39 cellular contexts compared by ENCODE assay signal in genomic region chr7:42980514-42980913, GRCh38.
"Had no signal": no experiment of that assay in that cellular context is flagged by ENCODE, and none has a peak within 500 bp of the region (broad histone marks: within the 10 kb centered on the region; RNA-seq: fewer than 3 reads in every experiment).

No MANE protein-coding gene starts in this region.

- H3K4me1 ChIP-seq: ascending aorta, body of pancreas, breast epithelium had no signal

- H3K9me3 ChIP-seq: adrenal gland, body of pancreas had no signal

- H3K4me3 ChIP-seq: adrenal gland, ascending aorta, body of pancreas, breast epithelium, cardiac muscle cell had no signal

- H3K27ac Mint-ChIP-seq: activated naive CD4-positive, alpha-beta T cell treated with anti-CD3 and anti-CD28 coated beads for 36 hours; activated naive CD4-positive, alpha-beta T cell treated with anti-CD3 and anti-CD28 coated beads, Interleukin-2, amount 10 ng/mL, durations not matched to agents 7 days and 5 days; activated naive CD4-positive, alpha-beta T cell treated with anti-CD3 and anti-CD28 coated beads, Interleukin-2, amount 50 U/mL, for 24 hours; activated naive CD4-positive, alpha-beta T cell treated with anti-CD3 and anti-CD28 coated beads, Interleukin-2, amount 50 U/mL, for 72 hours; activated naive CD8-positive, alpha-beta T cell; activated naive CD8-positive, alpha-beta T cell treated with anti-CD3 and anti-CD28 coated beads for 36 hours; activated naive CD8-positive, alpha-beta T cell treated with anti-CD3 and anti-CD28 coated beads, Interleukin-2, amount 10 ng/mL, durations not matched to agents 7 days and 5 days; activated naive CD8-positive, alpha-beta T cell treated with anti-CD3 and anti-CD28 coated beads, Interleukin-2, amount 50 U/mL, for 24 hours; activated T-cell treated with anti-CD3 and anti-CD28 coated beads, Interleukin-2, amount 50 U/mL, for 24 hours; activated T-cell treated with anti-CD3 and anti-CD28 coated beads, Interleukin-2, amount 50 U/mL, for 72 hours; activated T-helper 1 cell treated with anti-CD3 and anti-CD28 coated beads, Interleukin-12 subunit alpha, Interleukin-12 subunit beta, Interleukin-2, Interleukin-4 antibody, amounts not matched to agents 30 ng/mL and 10 ng/mL and 1 ng/mL, durations not matched to agents 14 hours and 24 hours and 36 hours; activated T-helper 17 cell treated with anti-CD3 and anti-CD28 coated beads, Interleukin-2, amount 50 U/mL, for 72 hours; activated T-helper 2 cell treated with anti-CD3 and anti-CD28 coated beads, Interferon-gamma antibody, Interleukin-2, Interleukin-4, amounts not matched to agents 10 μg/mL and 5 μg/mL and 100 μg/mL, durations not matched to agents 14 hours and 24 hours and 36 hours had no signal

- FAIRE-seq: astrocyte, bronchial epithelial cell had no signal

- H3K36me3 Mint-ChIP-seq: activated naive CD4-positive, alpha-beta T cell treated with anti-CD3 and anti-CD28 coated beads, Interleukin-2, amount 10 ng/mL, durations not matched to agents 7 days and 5 days; activated naive CD4-positive, alpha-beta T cell treated with anti-CD3 and anti-CD28 coated beads, Interleukin-2, amount 50 U/mL, for 24 hours; activated naive CD4-positive, alpha-beta T cell treated with anti-CD3 and anti-CD28 coated beads, Interleukin-2, amount 50 U/mL, for 72 hours; activated naive CD8-positive, alpha-beta T cell; activated naive CD8-positive, alpha-beta T cell treated with anti-CD3 and anti-CD28 coated beads for 36 hours; activated naive CD8-positive, alpha-beta T cell treated with anti-CD3 and anti-CD28 coated beads, Interleukin-2, amount 10 ng/mL, durations not matched to agents 7 days and 5 days; brain had no signal

- H3K36me3 ChIP-seq: adrenal gland, ascending aorta, brain microvascular endothelial cell, breast epithelium, cardiac muscle cell had no signal

- ATAC-seq: activated naive CD4-positive, alpha-beta T cell treated with anti-CD3 and anti-CD28 coated beads, Interleukin-2, amount 50 U/mL, for 72 hours; activated naive CD8-positive, alpha-beta T cell treated with anti-CD3 and anti-CD28 coated beads, Interleukin-2, amount 50 U/mL, for 24 hours; activated T-cell treated with anti-CD3 and anti-CD28 coated beads, Interleukin-2, amount 50 U/mL, for 4 hours; activated T-cell treated with anti-CD3 and anti-CD28 coated beads, Interleukin-2, amount 50 U/mL, for 72 hours; activated T-helper 17 cell treated with anti-CD3 and anti-CD28 coated beads, Interleukin-2, amount 50 U/mL, for 72 hours; body of pancreas had no signal

- H3K27me3 Mint-ChIP-seq: brain had no signal

- H3K27ac ChIP-seq: adrenal gland, ascending aorta, body of pancreas, brain microvascular endothelial cell, breast epithelium, cardiac muscle cell had no signal

- H3K4me1 Mint-ChIP-seq: activated naive CD4-positive, alpha-beta T cell treated with anti-CD3 and anti-CD28 coated beads, Interleukin-2, amount 10 ng/mL, durations not matched to agents 7 days and 5 days; activated naive CD4-positive, alpha-beta T cell treated with anti-CD3 and anti-CD28 coated beads, Interleukin-2, amount 50 U/mL, for 24 hours; activated naive CD8-positive, alpha-beta T cell treated with anti-CD3 and anti-CD28 coated beads for 36 hours; activated naive CD8-positive, alpha-beta T cell treated with anti-CD3 and anti-CD28 coated beads, Interleukin-2, amount 10 ng/mL, durations not matched to agents 7 days and 5 days; activated naive CD8-positive, alpha-beta T cell treated with anti-CD3 and anti-CD28 coated beads, Interleukin-2, amount 50 U/mL, for 24 hours; activated T-helper 17 cell treated with anti-CD3 and anti-CD28 coated beads, Interleukin-2, amount 50 U/mL, for 72 hours; brain; central memory CD8-positive, alpha-beta T cell had no signal

- H3K4me3 Mint-ChIP-seq: activated naive CD4-positive, alpha-beta T cell treated with anti-CD3 and anti-CD28 coated beads for 36 hours; activated naive CD4-positive, alpha-beta T cell treated with anti-CD3 and anti-CD28 coated beads, Interleukin-2, amount 10 ng/mL, durations not matched to agents 7 days and 5 days; activated naive CD4-positive, alpha-beta T cell treated with anti-CD3 and anti-CD28 coated beads, Interleukin-2, amount 50 U/mL, for 24 hours; activated naive CD8-positive, alpha-beta T cell; activated naive CD8-positive, alpha-beta T cell treated with anti-CD3 and anti-CD28 coated beads for 36 hours; activated naive CD8-positive, alpha-beta T cell treated with anti-CD3 and anti-CD28 coated beads, Interleukin-2, amount 10 ng/mL, durations not matched to agents 7 days and 5 days; activated naive CD8-positive, alpha-beta T cell treated with anti-CD3 and anti-CD28 coated beads, Interleukin-2, amount 50 U/mL, for 24 hours; activated T-cell treated with anti-CD3 and anti-CD28 coated beads, Interleukin-2, amount 50 U/mL, for 24 hours; activated T-cell treated with anti-CD3 and anti-CD28 coated beads, Interleukin-2, amount 50 U/mL, for 4 hours; activated T-cell treated with anti-CD3 and anti-CD28 coated beads, Interleukin-2, amount 50 U/mL, for 72 hours; activated T-helper 1 cell treated with anti-CD3 and anti-CD28 coated beads, Interleukin-12 subunit alpha, Interleukin-12 subunit beta, Interleukin-2, Interleukin-4 antibody, amounts not matched to agents 30 ng/mL and 10 ng/mL and 1 ng/mL, durations not matched to agents 14 hours and 24 hours and 36 hours; activated T-helper 17 cell treated with anti-CD3 and anti-CD28 coated beads, Interleukin-2, amount 50 U/mL, for 72 hours; brain; central memory CD8-positive, alpha-beta T cell had no signal

- DNase-seq: activated effector memory CD4-positive, alpha-beta T cell treated with anti-CD3 and anti-CD28 coated beads, Interleukin-2, amount 50 U/mL, for 16 hours; activated effector memory CD4-positive, alpha-beta T cell treated with Interleukin-2 at 50 U/mL for 16 hours; activated gamma-delta T cell; activated gamma-delta T cell treated with Interleukin-2 at 50 U/mL for 16 hours; activated naive CD4-positive, alpha-beta T cell; activated naive CD4-positive, alpha-beta T cell treated with anti-CD3 and anti-CD28 coated beads for 36 hours; activated naive CD4-positive, alpha-beta T cell treated with anti-CD3 and anti-CD28 coated beads, Interleukin-2, amount 10 ng/mL, durations not matched to agents 7 days and 5 days; activated naive CD4-positive, alpha-beta T cell treated with anti-CD3 and anti-CD28 coated beads, Interleukin-2, amount 50 U/mL, for 16 hours; activated naive CD4-positive, alpha-beta T cell treated with Interleukin-2 at 50 U/mL for 16 hours; activated naive CD8-positive, alpha-beta T cell treated with anti-CD3 and anti-CD28 coated beads for 36 hours; activated naive CD8-positive, alpha-beta T cell treated with anti-CD3 and anti-CD28 coated beads, Interleukin-2, amount 10 ng/mL, durations not matched to agents 7 days and 5 days; activated naive CD8-positive, alpha-beta T cell treated with anti-CD3 and anti-CD28 coated beads, Interleukin-2, amount 50 U/mL, for 24 hours; activated T-cell treated with anti-CD3 and anti-CD28 coated beads, Interleukin-2, amount 50 U/mL, for 24 hours; activated T-cell treated with anti-CD3 and anti-CD28 coated beads, Interleukin-2, amount 50 U/mL, for 4 hours; activated T-cell treated with anti-CD3 and anti-CD28 coated beads, Interleukin-2, amount 50 U/mL, for 48 hours; activated T-cell treated with anti-CD3 and anti-CD28 coated beads, Interleukin-2, amount 50 U/mL, for 72 hours; adrenal gland; amniotic stem cell; amygdala; anterior cingulate cortex; aorta; body of pancreas; brain microvascular endothelial cell; caudate nucleus; central memory CD4-positive, alpha-beta T cell; cerebellar nuclear complex had no signal

- H3K27me3 ChIP-seq: adrenal gland, ascending aorta, body of pancreas, brain microvascular endothelial cell, breast epithelium, cardiac muscle cell had no signal
